Comparison of ENCODE assay signal across 8 cellular contexts in the genomic region with DNA sequence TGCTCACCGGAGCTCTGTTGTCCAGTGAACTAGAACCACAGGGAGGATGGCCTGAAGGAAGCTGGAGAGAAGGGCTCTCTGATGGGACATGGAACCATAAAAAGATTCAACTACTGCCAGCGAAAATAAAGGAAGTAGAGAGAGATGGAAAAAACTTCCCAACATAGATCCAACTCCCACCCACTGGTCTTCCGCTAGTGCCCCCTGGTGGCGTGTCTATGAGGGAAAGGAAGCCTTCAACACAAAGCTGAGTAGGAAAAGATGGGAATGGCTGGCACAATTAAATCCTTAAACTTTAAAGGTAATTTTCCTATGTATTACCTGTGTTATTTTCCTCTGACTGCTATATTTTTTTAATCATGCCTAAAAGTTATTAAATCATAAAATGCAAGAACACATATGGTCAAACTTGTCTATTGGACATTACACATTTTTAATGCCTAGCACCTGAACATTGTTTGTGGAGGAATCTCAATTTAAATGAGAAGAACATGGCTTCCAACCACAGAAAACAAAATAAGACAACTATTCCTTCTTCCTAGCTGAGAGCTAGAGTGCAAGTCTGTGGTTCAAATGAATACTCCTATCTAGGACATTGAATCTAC. TPM values are rescaled to one million over a fixed set of nuclear protein-coding genes. Genes with fewer than 3 reads are reported as not detected.
DNase-seq lines count a peak whose midpoint lies in the region; ATAC-seq and TF ChIP-seq lines count a peak whose summit lies in the region.

No MANE protein-coding gene starts in this region.

- peak; percentile 48 for ATAC-seq in left lobe of liver
- no peak for ATAC-seq in GM21786 (IDR thresholded peaks at IDR 0.05; ENCODE audit: unreplicated experiment)
- no peak for ATAC-seq in HG02981 (IDR thresholded peaks at IDR 0.05; ENCODE audit: unreplicated experiment)

- intact Hi-C loops in tibial artery (cut with DNase I; ENCODE audit: low total_unique reads), result loop anchor here (5.0 kb wide), 2 partner anchors 474 to 854 kb away; no protein-coding TSS in a partner anchor

- H3K4me1 ChIP-seq in tibial artery, result peaks cover 0 to 5% (median 2%) of the 10 kb centered on the region in 4 donors

- H3K4me3 ChIP-seq in astrocyte of the spinal cord (ENCODE audit: low read depth, low read length), result no peak overlapping the region
- H3K4me3 ChIP-seq in tibial artery, result no peak overlapping the region

- no peaks in the 10 kb centered on the region for H3K27me3 ChIP-seq in tibial artery

- peaks cover 10 to 37% (median 16%) of the 10 kb centered on the region in 3 donors for H3K36me3 ChIP-seq in tibial artery

- peak; percentile 69 for DNase-seq in activated effector memory CD4-positive, alpha-beta T cell treated with anti-CD3 and anti-CD28 coated beads, Interleukin-2, amount 50 U/mL, for 16 hours
- DNase-seq in activated effector memory CD4-positive, alpha-beta T cell treated with Interleukin-2 at 50 U/mL for 16 hours, result no peak
- DNase-seq in NCI-H748 (lab: John Stamatoyannopoulos, UW; ENCODE audit: unreplicated experiment), result peak; percentile 46
- no peak for DNase-seq in astrocyte of the spinal cord (ENCODE audit: low read depth, low spot score)
- DNase-seq in left lobe of liver (ENCODE audit: low spot score), result no peak
- peak; percentile 42 to 71 for DNase-seq in tibial artery

- in situ Hi-C loops in astrocyte of the spinal cord (cut with HindIII; ENCODE audit: low sequenced_read_pairs), result no loop called here

- no peaks in the 10 kb centered on the region for H3K9me3 ChIP-seq in tibial artery

- no peak overlapping the region for H3K27ac ChIP-seq in tibial artery

- peak; percentile 59 for TF ChIP-seq CTCF in astrocyte of the spinal cord (IDR thresholded peaks at IDR 0.05; ENCODE audit: low read depth, low read length)
- TF ChIP-seq CTCF in tibial artery (IDR thresholded peaks at IDR 0.05), result peak; percentile 31 to 35

RNA-seq across cellular contexts. Expression of a gene that starts 51.5 kb away (rescaled TPM):
- total RNA-seq in left lobe of liver, result 11.6 TPM

Comparison
In these comparisons a context has a peak if more than half of its experiments do, and no peak if none do; other contexts are left out.
1. DNase-seq: peak in activated effector memory CD4-positive, alpha-beta T cell treated with anti-CD3 and anti-CD28 coated beads, Interleukin-2, amount 50 U/mL, for 16 hours (single experiment), NCI-H748 (single experiment) and tibial artery (2 of 2); none in activated effector memory CD4-positive, alpha-beta T cell treated with Interleukin-2 at 50 U/mL for 16 hours (single experiment), astrocyte of the spinal cord (single experiment) and left lobe of liver (single experiment).